Comparison of ENCODE assay signal across 1 cellular context in genomic region chr11:3712274-3712673, GRCh38.
TF ChIP-seq lines count a peak whose summit lies in the region.

No MANE protein-coding gene starts in this region.

TF ChIP-seq in WTC11, 78 proteins besides CTCF, POLR2A, EP300 and RAD21:
- no peak for TF ChIP-seq PRDM15 (CRISPR knock-in tag; IDR thresholded peaks at IDR 0.05)
- TF ChIP-seq GTF2I (CRISPR knock-in tag; conservative IDR thresholded peaks at IDR 0.05) = no peak
- TF ChIP-seq ZNF423 (CRISPR knock-in tag; IDR thresholded peaks at IDR 0.05) = no peak
